ENCODE assay signal across 1 cellular context in genomic region chr5:178859625-178860521, GRCh38.
A peak's percentile ranks its signal among the peaks of the same experiment; 100 is the strongest.
TF ChIP-seq lines count a peak whose summit lies in the region.

Gene ZNF354B (plus strand): TSS chr5:178859953. CDS start chr5:178861048, 1,095 bp downstream.

TF ChIP-seq in GM12878, 131 proteins besides CTCF, POLR2A, EP300 and RAD21 (continued from another document and continues in another):
- TF ChIP-seq ZNF687 (IDR thresholded peaks at IDR 0.05) (peak; percentile 32; the same call in 1 of the 2 replicates), FOS (IDR thresholded peaks at IDR 0.05; ENCODE audit: borderline replicate concordance, extremely low read depth, insufficient read length) (no peak), KDM1A (IDR thresholded peaks at IDR 0.05; ENCODE audit: borderline replicate concordance) (no peak), EZH2 (IDR thresholded peaks at IDR 0.05; ENCODE audit: borderline replicate concordance, control insufficient read depth, low read depth, low read length) (no peak), CHD1 (IDR thresholded peaks at IDR 0.05; ENCODE audit: low read depth, low read length) (no peak), ASH2L (IDR thresholded peaks at IDR 0.05; ENCODE audit: borderline replicate concordance, low read depth) (no peak), PKNOX1 (IDR thresholded peaks at IDR 0.05) (peak; percentile 47), RAD51 (IDR thresholded peaks at IDR 0.05) (no peak), CHD2 (IDR thresholded peaks at IDR 0.05; ENCODE audit: borderline replicate concordance, low read depth, low read length) (peak; percentile 32; the same call in 1 of the 2 replicates), IRF5 (IDR thresholded peaks at IDR 0.05; ENCODE audit: borderline replicate concordance) (no peak), KAT2A (conservative IDR thresholded peaks at IDR 0.05; ENCODE audit: control insufficient read depth, low read depth, low read length) (no peak), BCL11A (IDR thresholded peaks at IDR 0.05; ENCODE audit: low read depth, low read length) (no peak), FOXK2 (IDR thresholded peaks at IDR 0.05) (no peak), KLF5 (IDR thresholded peaks at IDR 0.05; ENCODE audit: partially characterized antibody) (peak; percentile 60), ZNF217 (IDR thresholded peaks at IDR 0.05) (no peak), E2F8 (IDR thresholded peaks at IDR 0.05; ENCODE audit: low read depth, partially characterized antibody) (no peak), ATF3 (IDR thresholded peaks at IDR 0.05; ENCODE audit: borderline replicate concordance, extremely low read depth, low read depth, low read length) (0 out of 2 replicates have a peak, but pooled peaks have one; percentile 20), STAT1 (conservative IDR thresholded peaks at IDR 0.05) (0 out of 2 replicates have a peak, but pooled peaks have one; percentile 26), PRDM15 (CRISPR knock-in tag; IDR thresholded peaks at IDR 0.05) (no peak), RFX5 (IDR thresholded peaks at IDR 0.05; ENCODE audit: low read depth, low read length) (no peak), TAF1 (IDR thresholded peaks at IDR 0.05; ENCODE audit: borderline replicate concordance, low read depth, low read length) (no peak), PML (IDR thresholded peaks at IDR 0.05; ENCODE audit: low read length) (no peak), MEF2B (IDR thresholded peaks at IDR 0.05; ENCODE audit: partially characterized antibody, poor library complexity, severe bottlenecking) (no peak), MTA2 (IDR thresholded peaks at IDR 0.05; ENCODE audit: low read depth) (no peak), TCF12 (IDR thresholded peaks at IDR 0.05; ENCODE audit: low read depth, low read length) (peak; percentile 64; the same call in 1 of the 2 replicates), NFYA (IDR thresholded peaks at IDR 0.05; ENCODE audit: borderline replicate concordance, low read depth, low read length) (no peak), SREBF1 (IDR thresholded peaks at IDR 0.05; ENCODE audit: low read length) (peak; percentile 59), JUND (IDR thresholded peaks at IDR 0.05; ENCODE audit: low read depth, low read length) (no peak), DPF2 (IDR thresholded peaks at IDR 0.05) (peak; percentile 77), SIN3A (IDR thresholded peaks at IDR 0.05; ENCODE audit: low read depth, low read length) (no peak), ELK1 (IDR thresholded peaks at IDR 0.05; ENCODE audit: low read depth, low read length) (0 out of 2 replicates have a peak, but pooled peaks have one; percentile 47), TARDBP (IDR thresholded peaks at IDR 0.05; ENCODE audit: borderline replicate concordance) (peak; percentile 83), NFXL1 (IDR thresholded peaks at IDR 0.05; ENCODE audit: borderline replicate concordance) (no peak), YY1 (IDR thresholded peaks at IDR 0.05; ENCODE audit: low read depth, low read length) (peak; percentile 87), SUPT20H (IDR thresholded peaks at IDR 0.05; ENCODE audit: borderline replicate concordance, control insufficient read depth, low read depth, low read length) (no peak), BCLAF1 (IDR thresholded peaks at IDR 0.05) (no peak), CBX5 (IDR thresholded peaks at IDR 0.05; ENCODE audit: low read depth) (peak; percentile 64; the same call in 1 of the 2 replicates), NR2F1 (conservative IDR thresholded peaks at IDR 0.05) (peak; percentile 68), BACH1 (IDR thresholded peaks at IDR 0.05; ENCODE audit: borderline replicate concordance) (peak; percentile 73; the same call in 1 of the 2 replicates), EED (IDR thresholded peaks at IDR 0.05; ENCODE audit: low read depth) (0 out of 2 replicates have a peak, but pooled peaks have one; percentile 14), RELB (IDR thresholded peaks at IDR 0.05; ENCODE audit: low read depth) (peak; percentile 29; the same call in 1 of the 2 replicates)
